ENCODE assay signal across 13 cellular contexts in the genomic region with DNA sequence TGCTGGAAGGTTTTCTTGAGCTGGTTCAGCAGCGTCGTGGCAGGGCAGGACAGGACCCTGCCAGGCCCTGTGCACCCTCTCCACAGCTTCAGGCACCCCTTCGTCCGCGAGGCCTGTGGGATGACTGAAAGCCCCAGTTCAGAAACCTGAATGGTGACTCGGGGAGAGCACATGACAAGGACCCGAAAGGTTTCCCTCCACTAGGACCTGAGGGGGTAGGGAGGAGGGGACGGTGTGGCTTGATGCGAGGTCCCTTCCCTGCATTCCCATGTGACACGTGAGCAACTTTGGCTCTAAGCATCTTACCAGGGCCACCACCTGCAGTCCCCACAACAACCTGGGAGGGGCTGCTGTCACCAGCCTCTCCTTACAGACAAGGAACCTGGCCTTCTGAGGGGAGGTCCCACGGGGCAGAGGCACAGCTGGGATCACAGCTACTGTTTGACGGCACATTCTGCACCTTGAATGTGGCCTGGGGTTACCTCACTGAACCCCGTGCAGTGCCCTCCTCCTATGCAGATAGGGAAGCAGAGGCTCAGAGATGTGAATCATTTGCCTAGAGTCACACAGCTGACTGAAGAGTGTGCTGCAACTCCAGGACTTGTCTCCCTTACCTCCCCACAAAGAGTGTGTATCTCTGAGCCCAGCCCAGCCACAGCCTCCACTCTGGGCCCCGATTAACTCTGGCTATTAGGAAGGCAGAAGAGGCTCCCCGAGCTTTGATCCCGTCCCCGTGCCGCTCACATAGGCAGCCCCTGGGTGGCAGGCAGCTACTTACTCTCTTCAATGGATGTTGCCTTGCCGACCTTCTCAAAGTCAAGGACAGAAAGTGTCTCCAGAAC.
DNase-seq lines count a peak whose midpoint lies in the region; ATAC-seq and TF ChIP-seq lines count a peak whose summit lies in the region.
"Had no signal": no experiment of that assay in that cellular context is flagged by ENCODE, and none has a peak within 500 bp of the region (broad histone marks: within the 10 kb centered on the region; RNA-seq: fewer than 3 reads in every experiment).

No MANE protein-coding gene starts in this region.

- no peaks in the 10 kb centered on the region for H3K4me1 Mint-ChIP-seq in activated CD8-positive, alpha-beta memory T cell treated with anti-CD3 and anti-CD28 coated beads, Interleukin-2, amount 10 ng/mL, durations not matched to agents 7 days and 5 days

- H3K9me3 Mint-ChIP-seq in activated CD8-positive, alpha-beta memory T cell treated with anti-CD3 and anti-CD28 coated beads, Interleukin-2, amount 10 ng/mL, durations not matched to agents 7 days and 5 days (ENCODE audit: low read depth) = no peaks in the 10 kb centered on the region
- H3K9me3 Mint-ChIP-seq: dendritic cell treated with granulocyte-macrophage colony-stimulating factor and Interleukin-4, amounts not matched to agents 40 ng/mL and 50 ng/mL, for 4 days had no signal

- no peaks in the 10 kb centered on the region for H3K36me3 ChIP-seq in Karpas-422 (ENCODE audit: insufficient read depth, low read length)
- H3K36me3 ChIP-seq in brain microvascular endothelial cell (replicated peaks) = peaks cover 13% of the 10 kb centered on the region
- peaks cover 7% of the 10 kb centered on the region in 2 experiments for H3K36me3 ChIP-seq in trophoblast cell (ENCODE audit: control insufficient read depth in 1 of 2, insufficient read depth in 2 of 2, low read length in 2 of 2)

- H3K4me3 ChIP-seq in Karpas-422 (ENCODE audit: low read length) (no peak overlapping the region), brain microvascular endothelial cell (ENCODE audit: low read depth, low read length) (no peak overlapping the region), trophoblast cell (ENCODE audit: low read depth, low read length) (no peak overlapping the region)
- H3K4me3 ChIP-seq: gastroesophageal sphincter, SJSA1 had no signal

- in situ Hi-C loops in brain microvascular endothelial cell (cut with HindIII; ENCODE audit: low pct_ligation_motif_present, low sequenced_read_pairs) = no loop called here

- H3K79me1 ChIP-seq in trophoblast cell (ENCODE audit: low read length) = no peaks in the 10 kb centered on the region

- no peak overlapping the region for H4K12ac ChIP-seq in trophoblast cell (ENCODE audit: low read depth, low read length)

- H3K27me3 Mint-ChIP-seq in activated CD8-positive, alpha-beta memory T cell treated with anti-CD3 and anti-CD28 coated beads, Interleukin-2, amount 10 ng/mL, durations not matched to agents 7 days and 5 days = peaks cover 8% of the 10 kb centered on the region

- no peak overlapping the region for H2BK5ac ChIP-seq in trophoblast cell (ENCODE audit: low read depth, low read length, poor library complexity)

- H3K27me3 ChIP-seq in Karpas-422 (ENCODE audit: low read length) (no peaks in the 10 kb centered on the region), brain microvascular endothelial cell (replicated peaks) (no peaks in the 10 kb centered on the region), trophoblast cell (ENCODE audit: insufficient read depth, low read length) (no peaks in the 10 kb centered on the region)

- no peak overlapping the region for H3K23ac ChIP-seq in trophoblast cell (ENCODE audit: low read length)

- no peak overlapping the region for H3K4ac ChIP-seq in trophoblast cell (ENCODE audit: low read depth, low read length)

- CTCF ChIA-PET in activated CD8-positive, alpha-beta memory T cell treated with anti-CD3 and anti-CD28 coated beads, Interleukin-2, amount 10 ng/mL, durations not matched to agents 7 days and 5 days (lab: Charles Lee) = interaction anchor here (0.8 to 1.4 kb wide), 3 partner anchors 8 to 97 kb away, joined by 3 to 6 read pairs (median 3); no protein-coding TSS in a partner anchor

- no peak overlapping the region for H2BK12ac ChIP-seq in trophoblast cell (ENCODE audit: low read length)

- no peak for DNase-seq in activated CD8-positive, alpha-beta memory T cell treated with anti-CD3 and anti-CD28 coated beads, Interleukin-2, amount 10 ng/mL, durations not matched to agents 7 days and 5 days
- DNase-seq in activated CD8-positive, alpha-beta memory T cell treated with anti-CD3 and anti-CD28 coated beads, Interleukin-2, amount 50 U/mL, for 4 hours = no peak
- DNase-seq in Karpas-422 (peak; percentile 42), brain microvascular endothelial cell (no peak), trophoblast cell (peak; percentile 5 to 8), NOMO-1 treated with dmso at 0.1 percent for 144 hours (lab: John Stamatoyannopoulos, UW; ENCODE audit: unreplicated experiment) (no peak), GDM1 (lab: John Stamatoyannopoulos, UW) (no peak)
- DNase-seq: activated naive CD4-positive, alpha-beta T cell treated with anti-CD3 and anti-CD28 coated beads, Interleukin-2, amount 50 U/mL, for 16 hours; NCI-H345 had no signal

- H3K27ac ChIP-seq in Karpas-422 (ENCODE audit: low read length) = no peak overlapping the region
- H3K27ac ChIP-seq in brain microvascular endothelial cell = no peak overlapping the region
- H3K27ac ChIP-seq in trophoblast cell (ENCODE audit: low read depth, low read length) = no peak overlapping the region
- H3K27ac ChIP-seq: gastroesophageal sphincter, SJSA1 had no signal

- H3K4me2 ChIP-seq in Karpas-422 (ENCODE audit: low read depth, low read length, poor library complexity, severe bottlenecking) = no peak overlapping the region
- H3K4me2 ChIP-seq in trophoblast cell (ENCODE audit: low read length) = no peak overlapping the region

- no peaks in the 10 kb centered on the region for H3K36me3 Mint-ChIP-seq in activated CD8-positive, alpha-beta memory T cell treated with anti-CD3 and anti-CD28 coated beads, Interleukin-2, amount 10 ng/mL, durations not matched to agents 7 days and 5 days

- no peak overlapping the region for H2BK120ac ChIP-seq in trophoblast cell (ENCODE audit: insufficient read depth, low read length, poor library complexity)

- H3K9ac ChIP-seq in Karpas-422 (ENCODE audit: low read length) (no peak overlapping the region), trophoblast cell (ENCODE audit: low read length) (no peak overlapping the region)

- no peak overlapping the region for H2AFZ ChIP-seq in Karpas-422 (ENCODE audit: low read length)
- no peak overlapping the region for H2AFZ ChIP-seq in trophoblast cell (ENCODE audit: insufficient read depth, low read length, poor library complexity)

- no peak overlapping the region for H2AK5ac ChIP-seq in trophoblast cell (ENCODE audit: low read length)

- H3K9me2 ChIP-seq in Karpas-422 (replicated peaks; ENCODE audit: insufficient read depth, low read length) = no peaks in the 10 kb centered on the region

- no peak overlapping the region for H3K14ac ChIP-seq in trophoblast cell (ENCODE audit: low read length)

- H3K4me3 Mint-ChIP-seq in activated CD8-positive, alpha-beta memory T cell treated with anti-CD3 and anti-CD28 coated beads, Interleukin-2, amount 10 ng/mL, durations not matched to agents 7 days and 5 days = no peak overlapping the region
- H3K4me3 Mint-ChIP-seq: dendritic cell treated with granulocyte-macrophage colony-stimulating factor and Interleukin-4, amounts not matched to agents 40 ng/mL and 50 ng/mL, for 4 days had no signal

- no peak overlapping the region for H3K27ac Mint-ChIP-seq in activated CD8-positive, alpha-beta memory T cell treated with anti-CD3 and anti-CD28 coated beads, Interleukin-2, amount 10 ng/mL, durations not matched to agents 7 days and 5 days
- H3K27ac Mint-ChIP-seq: dendritic cell treated with granulocyte-macrophage colony-stimulating factor and Interleukin-4, amounts not matched to agents 40 ng/mL and 50 ng/mL, for 4 days had no signal

- no peaks in the 10 kb centered on the region for H4K20me1 ChIP-seq in Karpas-422 (ENCODE audit: insufficient read depth, low read depth, low read length)

- H3K79me2 ChIP-seq in Karpas-422 (ENCODE audit: low read length) = no peaks in the 10 kb centered on the region
- no peaks in the 10 kb centered on the region for H3K79me2 ChIP-seq in trophoblast cell (ENCODE audit: control insufficient read depth, insufficient read depth, low read length, poor library complexity)

- no peak overlapping the region for H4K91ac ChIP-seq in trophoblast cell (ENCODE audit: low read depth, low read length)

- no peaks in the 10 kb centered on the region for H3K9me3 ChIP-seq in Karpas-422 (ENCODE audit: low read length)
- H3K9me3 ChIP-seq in trophoblast cell (ENCODE audit: insufficient read depth, low read depth, low read length) = no peaks in the 10 kb centered on the region
- H3K9me3 ChIP-seq: gastroesophageal sphincter, SJSA1 had no signal

- H3K4me1 ChIP-seq in Karpas-422 (ENCODE audit: low read length) (no peaks in the 10 kb centered on the region), trophoblast cell (ENCODE audit: control insufficient read depth in 1 of 2, insufficient read depth in 2 of 2, low read length in 2 of 2) (peaks cover 5 to 8% of the 10 kb centered on the region in 2 experiments)

- no CpG with 5 or more reads among the region's 19 CpGs for WGBS in trophoblast cell (ENCODE audit: extremely low coverage, insufficient coverage, insufficient read length)

- ATAC-seq in activated CD8-positive, alpha-beta memory T cell treated with anti-CD3 and anti-CD28 coated beads, Interleukin-2, amount 10 ng/mL, durations not matched to agents 7 days and 5 days = peak; percentile 21
- no peak for ATAC-seq in HG03135 (IDR thresholded peaks at IDR 0.05; ENCODE audit: unreplicated experiment)
- ATAC-seq: gastroesophageal sphincter had no signal

- TF ChIP-seq CTCF in brain microvascular endothelial cell (IDR thresholded peaks at IDR 0.05; ENCODE audit: low read depth, low read length, missing control alignments) = peak; percentile 4

- no peak overlapping the region for H4K8ac ChIP-seq in trophoblast cell (ENCODE audit: low read depth, low read length)

- H3K18ac ChIP-seq in trophoblast cell (ENCODE audit: low read length) = no peak overlapping the region

Comparison
In these comparisons a context has a peak if more than half of its experiments do, and no peak if none do; other contexts are left out.
1. DNase-seq: peak in Karpas-422 (single experiment) and trophoblast cell (2 of 2); none in activated CD8-positive, alpha-beta memory T cell treated with anti-CD3 and anti-CD28 coated beads, Interleukin-2, amount 10 ng/mL, durations not matched to agents 7 days and 5 days (single experiment), activated CD8-positive, alpha-beta memory T cell treated with anti-CD3 and anti-CD28 coated beads, Interleukin-2, amount 50 U/mL, for 4 hours (single experiment), brain microvascular endothelial cell (single experiment), NOMO-1 treated with dmso at 0.1 percent for 144 hours (single experiment) and GDM1 (single experiment).